ENCODE assay signal across 1 cellular context in the genomic region with DNA sequence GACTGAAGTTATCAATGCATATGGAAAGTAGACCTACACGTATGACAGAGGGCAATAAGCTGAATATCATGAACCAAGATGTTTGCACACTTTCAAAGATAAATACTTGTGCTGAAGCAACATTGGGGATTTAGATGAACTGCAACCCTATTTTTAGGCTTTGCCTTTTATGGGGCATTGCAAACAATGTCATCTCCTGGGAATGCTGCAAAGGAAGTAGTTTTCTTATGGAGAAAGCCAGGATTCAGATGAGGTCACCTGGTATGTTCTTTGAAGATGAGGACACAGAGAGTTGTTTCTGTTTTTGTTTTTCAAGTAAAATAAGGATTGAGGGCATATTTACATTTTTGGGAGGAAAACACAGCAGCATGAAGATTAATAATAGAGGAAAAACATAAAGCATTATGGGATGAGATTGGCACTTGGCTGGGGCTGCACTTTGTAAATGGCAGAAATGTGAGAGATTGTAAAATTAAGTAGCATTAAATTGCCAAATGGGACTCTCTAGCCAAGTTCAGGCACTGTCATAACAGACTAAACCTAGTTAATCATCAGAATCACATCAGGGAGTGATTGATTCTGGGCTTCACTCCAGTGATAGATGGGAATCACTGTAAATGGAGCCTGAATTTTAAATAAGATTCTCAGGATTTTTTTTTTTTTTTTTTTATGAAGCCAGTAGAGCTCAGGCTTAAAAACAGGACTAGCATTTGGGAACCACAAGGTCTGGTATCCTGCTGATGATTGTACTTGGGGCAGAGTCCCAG.
TF ChIP-seq lines count a peak whose summit lies in the region.

No MANE protein-coding gene starts in this region.

TF ChIP-seq in GM23338, 12 proteins besides CTCF, POLR2A, EP300 and RAD21 (continued from another document):
- TF ChIP-seq, protein P1, sequence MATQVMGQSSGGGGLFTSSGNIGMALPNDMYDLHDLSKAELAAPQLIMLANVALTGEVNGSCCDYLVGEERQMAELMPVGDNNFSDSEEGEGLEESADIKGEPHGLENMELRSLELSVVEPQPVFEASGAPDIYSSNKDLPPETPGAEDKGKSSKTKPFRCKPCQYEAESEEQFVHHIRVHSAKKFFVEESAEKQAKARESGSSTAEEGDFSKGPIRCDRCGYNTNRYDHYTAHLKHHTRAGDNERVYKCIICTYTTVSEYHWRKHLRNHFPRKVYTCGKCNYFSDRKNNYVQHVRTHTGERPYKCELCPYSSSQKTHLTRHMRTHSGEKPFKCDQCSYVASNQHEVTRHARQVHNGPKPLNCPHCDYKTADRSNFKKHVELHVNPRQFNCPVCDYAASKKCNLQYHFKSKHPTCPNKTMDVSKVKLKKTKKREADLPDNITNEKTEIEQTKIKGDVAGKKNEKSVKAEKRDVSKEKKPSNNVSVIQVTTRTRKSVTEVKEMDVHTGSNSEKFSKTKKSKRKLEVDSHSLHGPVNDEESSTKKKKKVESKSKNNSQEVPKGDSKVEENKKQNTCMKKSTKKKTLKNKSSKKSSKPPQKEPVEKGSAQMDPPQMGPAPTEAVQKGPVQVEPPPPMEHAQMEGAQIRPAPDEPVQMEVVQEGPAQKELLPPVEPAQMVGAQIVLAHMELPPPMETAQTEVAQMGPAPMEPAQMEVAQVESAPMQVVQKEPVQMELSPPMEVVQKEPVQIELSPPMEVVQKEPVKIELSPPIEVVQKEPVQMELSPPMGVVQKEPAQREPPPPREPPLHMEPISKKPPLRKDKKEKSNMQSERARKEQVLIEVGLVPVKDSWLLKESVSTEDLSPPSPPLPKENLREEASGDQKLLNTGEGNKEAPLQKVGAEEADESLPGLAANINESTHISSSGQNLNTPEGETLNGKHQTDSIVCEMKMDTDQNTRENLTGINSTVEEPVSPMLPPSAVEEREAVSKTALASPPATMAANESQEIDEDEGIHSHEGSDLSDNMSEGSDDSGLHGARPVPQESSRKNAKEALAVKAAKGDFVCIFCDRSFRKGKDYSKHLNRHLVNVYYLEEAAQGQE (IDR thresholded peaks at IDR 0.05; ENCODE audit: unreplicated experiment): no peak
- TF ChIP-seq ETS1 (IDR thresholded peaks at IDR 0.05): no peak
- TF ChIP-seq NANOG (IDR thresholded peaks at IDR 0.05; ENCODE audit: borderline replicate concordance): no peak
- no peak for TF ChIP-seq ZNF114 (CRISPR knock-in tag; IDR thresholded peaks at IDR 0.05)
- TF ChIP-seq STAT1 (IDR thresholded peaks at IDR 0.05; ENCODE audit: unreplicated experiment): no peak
- TF ChIP-seq EZH2phosphoT487 (IDR thresholded peaks at IDR 0.05; ENCODE audit: unreplicated experiment): no peak
- no peak for TF ChIP-seq POLR2AphosphoS5 (IDR thresholded peaks at IDR 0.05; ENCODE audit: low read depth)
- no peak for TF ChIP-seq JUNB (IDR thresholded peaks at IDR 0.05; ENCODE audit: unreplicated experiment)
- no peak for TF ChIP-seq CREB1 (CRISPR knock-in tag; IDR thresholded peaks at IDR 0.05; ENCODE audit: low read depth)
